Comparison of ENCODE assay signal across 8 cellular contexts in genomic region chr17:61139219-61139618, GRCh38.
A peak's percentile ranks its signal among the peaks of the same experiment; 100 is the strongest.
DNase-seq lines count a peak whose midpoint lies in the region; ATAC-seq and TF ChIP-seq lines count a peak whose summit lies in the region.

No MANE protein-coding gene starts in this region.

- H3K4me3 Mint-ChIP-seq in mesothelial cell of epicardium: no peak overlapping the region

- H3K4me1 ChIP-seq in PC-9 (replicated peaks; ENCODE audit: insufficient read depth): peaks cover 11% of the 10 kb centered on the region

- peaks cover 56% of the 10 kb centered on the region for H3K4me1 Mint-ChIP-seq in mesothelial cell of epicardium

- H3K9me2 ChIP-seq in PC-9 (ENCODE audit: insufficient read depth): no peaks in the 10 kb centered on the region

- no TSS peak for BruUV-seq in PC-9 (replicated peaks; lab: Mats Ljungman, UMichigan)

- no peaks in the 10 kb centered on the region for H3K9me3 ChIP-seq in PC-9 (ENCODE audit: insufficient read depth, low read depth)

- no peak for TF ChIP-seq CTCF in PC-9 (conservative IDR thresholded peaks at IDR 0.05)
- TF ChIP-seq CTCF in mesothelial cell of epicardium (IDR thresholded peaks at IDR 0.05; ENCODE audit: unreplicated experiment): no peak

- H3K4me2 ChIP-seq in PC-9: no peak overlapping the region; the same call in none of the 2 replicates

- ATAC-seq in GM18508 (IDR thresholded peaks at IDR 0.05; ENCODE audit: insufficient read depth, unreplicated experiment) (peak; percentile 92), HG02943 (IDR thresholded peaks at IDR 0.05; ENCODE audit: low read depth, unreplicated experiment) (peak; percentile 95)

- no peaks in the 10 kb centered on the region for H3K27me3 Mint-ChIP-seq in mesothelial cell of epicardium (ENCODE audit: low read depth)

- H2AFZ ChIP-seq in PC-9: no peak overlapping the region

- POLR2A ChIA-PET in PC-9 (lab: Charles Lee; ENCODE audit: unreplicated experiment): no interaction called here

- H3K36me3 Mint-ChIP-seq in mesothelial cell of epicardium: no peaks in the 10 kb centered on the region

- H3K27ac Mint-ChIP-seq in mesothelial cell of epicardium: peak overlapping the region; percentile 77

- DNase-seq in PC-9 (peak; percentile 35 to 71), mesothelial cell of epicardium (ENCODE audit: low spot score in 2 of 2, unreplicated experiment in 2 of 2) (no peak), NCI-H2107 (lab: John Stamatoyannopoulos, UW) (no peak), mesenteric fat pad (ENCODE audit: low spot score) (no peak), hippocampal formation (lab: John Stamatoyannopoulos, UW) (no peak)
- DNase-seq in activated effector memory CD4-positive, alpha-beta T cell treated with Interleukin-2 at 50 U/mL for 16 hours: peak; percentile 42

- H4K20me1 ChIP-seq in PC-9 (ENCODE audit: insufficient read depth): no peaks in the 10 kb centered on the region

- H3K27ac ChIP-seq in PC-9: 0 out of 2 replicates have a peak overlapping the region, but pooled peaks have one; percentile 18

- no peaks in the 10 kb centered on the region for H3K79me2 ChIP-seq in PC-9 (ENCODE audit: low read depth)

- CTCF ChIA-PET in PC-9 (lab: Charles Lee): no interaction called here

- intact Hi-C loops in PC-9 (cut with micrococcal nuclease; ENCODE audit: unreplicated experiment): no loop called here

- H3F3A ChIP-seq in PC-9 (ENCODE audit: insufficient read depth, low read depth): no peaks in the 10 kb centered on the region

- H3K4me3 ChIP-seq in PC-9: no peak overlapping the region

- no peaks in the 10 kb centered on the region for H3K9me3 Mint-ChIP-seq in mesothelial cell of epicardium

- H3K27me3 ChIP-seq in PC-9 (ENCODE audit: insufficient read depth, low read depth): no peaks in the 10 kb centered on the region

- no peaks in the 10 kb centered on the region for H3K36me3 ChIP-seq in PC-9 (ENCODE audit: low read depth)

Comparison
In these comparisons a context has a peak if more than half of its experiments do, and no peak if none do; other contexts are left out.
1. DNase-seq: peak in PC-9 (2 of 2) and activated effector memory CD4-positive, alpha-beta T cell treated with Interleukin-2 at 50 U/mL for 16 hours (single experiment); none in mesothelial cell of epicardium (0 of 2), NCI-H2107 (single experiment), mesenteric fat pad (single experiment) and hippocampal formation (0 of 2).